9 cellular contexts compared by ENCODE assay signal in genomic region chr17:62920300-62920699, GRCh38.
"Had no signal": no experiment of that assay in that cellular context is flagged by ENCODE, and none has a peak within 500 bp of the region (broad histone marks: within the 10 kb centered on the region; RNA-seq: fewer than 3 reads in every experiment).

No MANE protein-coding gene starts in this region.

- ATAC-seq: HepG2 had no signal

- H3K4me2 ChIP-seq: KMS-11 had no signal

- H3K4me3 Mint-ChIP-seq: IgD-negative memory B cell had no signal

- H3K36me3 Mint-ChIP-seq: IgD-negative memory B cell had no signal

- H3K4me1 Mint-ChIP-seq: IgD-negative memory B cell had no signal

- H3K27ac ChIP-seq: HL-60, KMS-11 had no signal

- DNase-seq: IMR-90, Kasumi-1, KBM-7, KG1 had no signal

- FAIRE-seq: HepG2, HTR-8/SVneo had no signal

- H3K9ac ChIP-seq: KMS-11 had no signal

- H3K27ac Mint-ChIP-seq: IgD-negative memory B cell had no signal

- H3K9me3 Mint-ChIP-seq: IgD-negative memory B cell had no signal
